1 cellular context compared by ENCODE assay signal in genomic region chr10:16436367-16436757, GRCh38.
TF ChIP-seq lines count a peak whose summit lies in the region.

No MANE protein-coding gene starts in this region.

TF ChIP-seq in GM12878, 131 proteins besides CTCF, POLR2A, EP300 and RAD21 (continued from another document):
- TF ChIP-seq ZBTB40 (IDR thresholded peaks at IDR 0.05; ENCODE audit: borderline replicate concordance) = no peak
- TF ChIP-seq STAT3 (IDR thresholded peaks at IDR 0.05; ENCODE audit: low read depth, low read length) = no peak
- no peak for TF ChIP-seq RELB (IDR thresholded peaks at IDR 0.05; ENCODE audit: low read depth)
- TF ChIP-seq ZNF24 (IDR thresholded peaks at IDR 0.05) = no peak
- TF ChIP-seq USF2 (IDR thresholded peaks at IDR 0.05; ENCODE audit: borderline replicate concordance, low read depth, low read length) = no peak
